ENCODE assay signal across 5 cellular contexts in the genomic region with DNA sequence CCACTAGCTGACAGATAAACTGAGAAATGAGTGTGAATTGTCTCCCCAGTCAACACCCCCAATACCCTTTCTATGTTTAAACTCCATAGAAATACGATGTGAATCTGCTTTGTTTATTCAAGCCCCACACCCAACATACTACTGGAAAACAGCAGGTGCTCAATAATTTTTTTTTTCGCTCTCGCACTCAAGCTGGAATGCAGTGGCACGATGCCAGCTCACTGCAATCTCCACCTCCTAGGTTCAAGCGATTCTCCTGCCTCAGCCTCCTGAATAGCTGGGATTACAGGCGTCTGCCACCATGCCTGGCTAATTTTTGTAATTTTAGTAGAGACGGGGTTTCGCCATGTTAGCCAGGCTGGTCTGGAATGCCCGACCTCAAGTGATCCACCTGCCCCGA.
DNase-seq lines count a peak whose midpoint lies in the region; TF ChIP-seq lines count a peak whose summit lies in the region.
"Not testable (repeated sequence)": the region's sequence is repeated elsewhere in the genome, so short reads cannot be mapped to it uniquely, and the experiment has no call there.

No MANE protein-coding gene starts in this region.

- BruUV-seq in MCF 10A (replicated peaks; lab: Mats Ljungman, UMichigan), result not testable (repeated sequence)

- not testable (repeated sequence) for TF ChIP-seq CTCF in MCF 10A (IDR thresholded peaks at IDR 0.05; ENCODE audit: unreplicated experiment)

- H3K9me3 Mint-ChIP-seq in MCF 10A (ENCODE audit: unreplicated experiment), result not testable (repeated sequence)

- CTCF ChIA-PET in MCF 10A (lab: Yijun Ruan, JAX), result not testable (repeated sequence)

- H3K4me3 Mint-ChIP-seq in MCF 10A (ENCODE audit: unreplicated experiment), result not testable (repeated sequence)

- H3K27me3 Mint-ChIP-seq in MCF 10A (ENCODE audit: insufficient read depth, unreplicated experiment), result not testable (repeated sequence)

- peak overlapping the region; percentile 28 for H3K27ac Mint-ChIP-seq in MCF 10A (ENCODE audit: low read depth, unreplicated experiment)

- POLR2A ChIA-PET in MCF 10A (lab: Yijun Ruan, JAX), result interaction anchor here (0.7 kb wide), 1 partner anchor 48 kb away, joined by 3 read pairs; no protein-coding TSS in a partner anchor

- peaks cover 12% of the 10 kb centered on the region for H3K4me1 Mint-ChIP-seq in MCF 10A (ENCODE audit: insufficient read depth, unreplicated experiment)

- intact Hi-C loops in MCF 10A (cut with micrococcal nuclease), result not testable (repeated sequence)

- DNase-seq in DMS 273 (lab: John Stamatoyannopoulos, UW; ENCODE audit: unreplicated experiment) (peak; percentile 2), NCI-H2029 (lab: John Stamatoyannopoulos, UW) (peak; percentile 6), NCI-H2171 (lab: John Stamatoyannopoulos, UW) (peak; percentile 19), NCI-H69 (lab: John Stamatoyannopoulos, UW) (peak; percentile 73)
- not testable (repeated sequence) for DNase-seq in MCF 10A (ENCODE audit: unreplicated experiment)

- H3K36me3 Mint-ChIP-seq in MCF 10A (ENCODE audit: insufficient read depth, unreplicated experiment), result not testable (repeated sequence)
